8 cellular contexts compared by ENCODE assay signal in genomic region chr3:52317601-52318000, GRCh38. TPM values are rescaled to one million over a fixed set of nuclear protein-coding genes. Genes with fewer than 3 reads are reported as not detected.
DNase-seq lines count a peak whose midpoint lies in the region; ATAC-seq and TF ChIP-seq lines count a peak whose summit lies in the region.

No MANE protein-coding gene starts in this region.

- no peaks in the 10 kb centered on the region for H3K27me3 ChIP-seq in ascending aorta
- peaks cover 15% of the 10 kb centered on the region for H3K27me3 ChIP-seq in iPS-18a (ENCODE audit: control insufficient read depth, insufficient read depth, low read length)

- H3K36me3 ChIP-seq in ascending aorta (no peaks in the 10 kb centered on the region), iPS-18a (ENCODE audit: control insufficient read depth, low read depth, low read length) (no peaks in the 10 kb centered on the region)

- H3K4me1 ChIP-seq in ascending aorta (no peaks in the 10 kb centered on the region), iPS-18a (ENCODE audit: control insufficient read depth, low read depth, low read length) (no peaks in the 10 kb centered on the region)

- H3K9ac ChIP-seq in iPS-18a (ENCODE audit: low read length) = no peak overlapping the region

- peak overlapping the region; percentile 7 to 53 for H3K4me3 ChIP-seq in ascending aorta
- peak overlapping the region; percentile 58 for H3K4me3 ChIP-seq in iPS-18a (ENCODE audit: low read length)

- TF ChIP-seq CTCF in GM13976 (IDR thresholded peaks at IDR 0.05; ENCODE audit: borderline replicate concordance, control extremely low read depth, extremely low read depth, insufficient read depth, missing control alignments) (no peak), ascending aorta (IDR thresholded peaks at IDR 0.05) (no peak)

- in situ Hi-C loops in GM13976 (cut with MboI; ENCODE audit: low sequenced_read_pairs, unreplicated experiment) = no loop called here

- peak; percentile 79 for DNase-seq in GM13976 (ENCODE audit: low spot score)
- peak; percentile 32 for DNase-seq in SW480 (ENCODE audit: low spot score)
- no peak for DNase-seq in ascending aorta (ENCODE audit: low spot score in 2 of 2)
- peak; percentile 17 to 48 for DNase-seq in stimulated activated CD4-positive, alpha-beta T cell treated with anti-CD3 and anti-CD28 coated beads, Interleukin-1b, Interleukin-23, amount 100 ng/mL, for 1 hour (ENCODE audit: low read depth in 2 of 2)
- no peak for DNase-seq in NCI-H446 (lab: John Stamatoyannopoulos, UW)

- intact Hi-C loops in ascending aorta (cut with DNase I) = no loop called here

- no peaks in the 10 kb centered on the region for H3K9me3 ChIP-seq in ascending aorta
- no peaks in the 10 kb centered on the region for H3K9me3 ChIP-seq in iPS-18a (ENCODE audit: control insufficient read depth, low read depth, low read length)

- H3K27ac ChIP-seq in ascending aorta (no peak overlapping the region), iPS-18a (ENCODE audit: low read length) (no peak overlapping the region)

- ATAC-seq in HG03354 (IDR thresholded peaks at IDR 0.05; ENCODE audit: poor library complexity, severe bottlenecking, unreplicated experiment) = no peak
- no peak for ATAC-seq in GM18867 (IDR thresholded peaks at IDR 0.05; ENCODE audit: unreplicated experiment)

RNA-seq across cellular contexts. Expression of gene DNAH1, which starts 1.5 kb away (rescaled TPM):
- total RNA-seq in ascending aorta = 7.6 TPM

RNA-seq across cellular contexts. Expression of gene GLYCTK, which starts 30.0 kb away (rescaled TPM):
- 15.5 TPM for total RNA-seq in ascending aorta

RNA-seq across cellular contexts. Expression of gene WDR82, which starts 39.2 kb away (rescaled TPM):
- 42.0 TPM for total RNA-seq in ascending aorta

Comparison
In these comparisons a context has a peak if more than half of its experiments do, and no peak if none do; other contexts are left out.
1. DNase-seq: peak in GM13976 (single experiment), SW480 (single experiment) and stimulated activated CD4-positive, alpha-beta T cell treated with anti-CD3 and anti-CD28 coated beads, Interleukin-1b, Interleukin-23, amount 100 ng/mL, for 1 hour (2 of 2); none in ascending aorta (0 of 2) and NCI-H446 (0 of 2).